ENCODE assay signal across 8 cellular contexts in the genomic region with DNA sequence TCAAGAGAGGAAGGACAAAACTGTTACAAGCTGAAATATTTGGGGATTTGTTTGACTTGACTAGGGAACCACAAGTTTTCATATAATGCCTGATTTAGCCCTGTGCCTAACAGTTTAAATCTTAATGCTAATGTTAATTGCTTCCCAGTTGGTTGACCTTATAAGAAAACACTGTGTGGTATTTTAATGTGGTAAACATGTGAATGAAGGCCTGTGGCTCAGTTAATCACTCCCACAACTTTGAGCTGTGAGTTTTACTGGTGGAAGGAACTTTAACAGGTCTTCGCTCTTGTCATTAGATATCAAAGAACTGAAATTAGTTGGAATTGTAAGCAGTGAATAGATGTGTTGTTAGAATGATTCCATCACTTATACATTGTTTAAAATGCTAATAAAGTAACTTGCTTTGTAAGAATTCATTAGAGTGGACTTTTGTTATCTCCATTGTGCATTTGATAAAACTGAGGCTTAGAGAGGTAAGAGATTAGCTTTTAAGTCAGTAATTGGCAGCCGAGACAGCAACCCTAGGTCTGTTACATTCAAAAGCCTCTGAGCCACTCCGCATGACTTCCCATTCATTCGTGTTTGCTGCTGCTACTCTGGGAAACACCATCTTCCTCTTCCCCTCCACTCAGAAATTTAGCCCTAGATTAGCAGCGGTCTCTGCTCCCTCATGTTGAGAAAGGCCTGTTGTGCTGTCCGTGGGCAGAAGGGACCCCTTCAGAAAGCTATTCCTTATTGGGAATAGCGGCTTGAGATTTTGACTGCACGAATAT. TPM values are rescaled to one million over a fixed set of nuclear protein-coding genes. Genes with fewer than 3 reads are reported as not detected.
DNase-seq lines count a peak whose midpoint lies in the region; ATAC-seq and TF ChIP-seq lines count a peak whose summit lies in the region.

No MANE protein-coding gene starts in this region.

- H3K36me3 Mint-ChIP-seq in activated naive CD8-positive, alpha-beta T cell: peaks cover 2% of the 10 kb centered on the region
- H3K36me3 Mint-ChIP-seq in stimulated activated effector memory CD8-positive, alpha-beta T cell treated with anti-CD3 and anti-CD28 coated beads, Interleukin-12 subunit alpha, Interleukin-12 subunit beta, amount 100 ng/mL, for 72 hours: peaks cover 59% of the 10 kb centered on the region

- peak overlapping the region in 9 of 10 donors; percentile 75 to 98 (median 92) for H3K4me3 ChIP-seq in heart right ventricle

- H3K27ac Mint-ChIP-seq in activated naive CD8-positive, alpha-beta T cell: peak overlapping the region; percentile 88
- H3K27ac Mint-ChIP-seq in stimulated activated effector memory CD8-positive, alpha-beta T cell treated with anti-CD3 and anti-CD28 coated beads, Interleukin-12 subunit alpha, Interleukin-12 subunit beta, amount 100 ng/mL, for 72 hours: peak overlapping the region; percentile 96

- no peaks in the 10 kb centered on the region for H3K27me3 ChIP-seq in heart right ventricle

- no peaks in the 10 kb centered on the region for H3K27me3 Mint-ChIP-seq in activated naive CD8-positive, alpha-beta T cell

- ATAC-seq in heart right ventricle (no peak), left cardiac atrium (no peak), HG03565 (IDR thresholded peaks at IDR 0.05; ENCODE audit: unreplicated experiment) (no peak), GM21360 (IDR thresholded peaks at IDR 0.05; ENCODE audit: unreplicated experiment) (no peak)
- no peak for ATAC-seq in stimulated activated effector memory CD8-positive, alpha-beta T cell treated with anti-CD3 and anti-CD28 coated beads, Interleukin-12 subunit alpha, Interleukin-12 subunit beta, amount 100 ng/mL, for 72 hours

- peak overlapping the region; percentile 90 for H3K4me3 Mint-ChIP-seq in activated naive CD8-positive, alpha-beta T cell
- peak overlapping the region; percentile 88 for H3K4me3 Mint-ChIP-seq in stimulated activated effector memory CD8-positive, alpha-beta T cell treated with anti-CD3 and anti-CD28 coated beads, Interleukin-12 subunit alpha, Interleukin-12 subunit beta, amount 100 ng/mL, for 72 hours

- no peak for TF ChIP-seq CTCF in heart right ventricle (IDR thresholded peaks at IDR 0.05)

- H3K36me3 ChIP-seq in heart right ventricle: peaks cover 0 to 38% (median 3%) of the 10 kb centered on the region in 9 donors

- peaks cover 0 to 36% (median 22%) of the 10 kb centered on the region in 9 donors for H3K4me1 ChIP-seq in heart right ventricle

- H3K9me3 Mint-ChIP-seq in activated naive CD8-positive, alpha-beta T cell (ENCODE audit: low read depth): no peaks in the 10 kb centered on the region
- H3K9me3 Mint-ChIP-seq in stimulated activated effector memory CD8-positive, alpha-beta T cell treated with anti-CD3 and anti-CD28 coated beads, Interleukin-12 subunit alpha, Interleukin-12 subunit beta, amount 100 ng/mL, for 72 hours: no peaks in the 10 kb centered on the region

- DNase-seq in heart right ventricle (no peak), left cardiac atrium (no peak), NCI-H2171 treated with DMSO at 0.1 percent for 48 hours (lab: John Stamatoyannopoulos, UW) (peak; percentile 26), iPS-NIHi7 (ENCODE audit: extremely low spot score) (peak; percentile 22)
- DNase-seq in stimulated activated effector memory CD8-positive, alpha-beta T cell treated with anti-CD3 and anti-CD28 coated beads, Interleukin-12 subunit alpha, Interleukin-12 subunit beta, amount 100 ng/mL, for 72 hours (ENCODE audit: low spot score in 2 of 2): no peak

- WGBS in heart right ventricle, 2 donors: 16 to 18% methylated on average over 8 of the region's 8 CpGs

- peaks cover 45% of the 10 kb centered on the region for H3K4me1 Mint-ChIP-seq in activated naive CD8-positive, alpha-beta T cell (ENCODE audit: low read depth)
- H3K4me1 Mint-ChIP-seq in stimulated activated effector memory CD8-positive, alpha-beta T cell treated with anti-CD3 and anti-CD28 coated beads, Interleukin-12 subunit alpha, Interleukin-12 subunit beta, amount 100 ng/mL, for 72 hours: peaks cover 38% of the 10 kb centered on the region

- no peaks in the 10 kb centered on the region for H3K9me3 ChIP-seq in heart right ventricle

- intact Hi-C loops in heart right ventricle (cut with DNase I) (loop anchor here in 1 of 10 donors (5.0 to 10.0 kb wide), 2 partner anchors 44 to 244 kb away; no protein-coding TSS in a partner anchor), left cardiac atrium (cut with DNase I) (no loop called here)

- H3K27ac ChIP-seq in heart right ventricle: peak overlapping the region in 8 of 10 donors; percentile 95 to 98 (median 97)

RNA-seq across cellular contexts. Expression of gene TBK1, which starts 1.0 kb away (rescaled TPM):
- total RNA-seq in heart right ventricle: 10 to 100 TPM in 9 of 10 donors, 1 to 10 TPM in 1; 9.0 to 15.1 (median 10.5) TPM
- polyA plus RNA-seq in heart right ventricle: 1 to 10 TPM; 8.2 to 9.7 TPM
- 10 to 100 TPM; 12.2 to 13.2 TPM for total RNA-seq in left cardiac atrium

RNA-seq across cellular contexts. Expression of gene XPOT, which starts 46.7 kb away (rescaled TPM):
- 10 to 100 TPM; 15.2 to 31.6 (median 20.1) TPM for total RNA-seq in heart right ventricle
- 10 to 100 TPM in 1 of 2 donors, 1 to 10 TPM in 1; 8.6 to 15.0 TPM for polyA plus RNA-seq in heart right ventricle
- 10 to 100 TPM; 31.8 to 38.2 TPM for total RNA-seq in left cardiac atrium

Comparison
In these comparisons a context has a peak if more than half of its experiments do, and no peak if none do; other contexts are left out.
1. DNase-seq: peak in NCI-H2171 treated with DMSO at 0.1 percent for 48 hours (single experiment) and iPS-NIHi7 (single experiment); none in heart right ventricle (0 of 2), left cardiac atrium (single experiment) and stimulated activated effector memory CD8-positive, alpha-beta T cell treated with anti-CD3 and anti-CD28 coated beads, Interleukin-12 subunit alpha, Interleukin-12 subunit beta, amount 100 ng/mL, for 72 hours (0 of 2).